In the genomic region with DNA sequence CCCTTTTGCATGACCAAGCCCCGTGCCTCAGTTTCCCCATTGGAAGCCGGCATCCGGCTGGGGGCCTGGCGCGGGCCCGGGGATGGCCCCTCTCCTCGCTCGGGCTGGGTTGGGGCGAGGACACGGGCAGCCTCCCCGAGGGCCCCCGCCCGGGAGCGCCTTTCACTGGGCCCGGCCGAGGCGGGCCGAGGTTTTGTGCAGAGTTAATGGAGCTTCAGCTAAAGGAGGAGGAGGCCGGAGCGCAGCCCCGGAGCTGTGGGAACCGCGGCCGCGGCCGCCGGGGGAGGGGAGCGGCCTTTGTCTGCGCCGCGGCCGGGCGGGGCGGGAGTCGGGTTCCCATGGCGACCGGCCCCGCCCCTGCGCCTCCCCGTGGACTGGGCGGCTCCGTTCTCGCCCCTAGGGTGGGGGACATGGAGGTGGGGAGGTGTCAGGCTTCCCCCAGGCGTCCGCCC, we compare ENCODE assay signal across 1 cellular context.
TF ChIP-seq lines count a peak whose summit lies in the region.

No MANE protein-coding gene starts in this region.

TF ChIP-seq in GM23338, 12 proteins besides CTCF, POLR2A, EP300 and RAD21 (continued from another document):
- TF ChIP-seq, protein P1, sequence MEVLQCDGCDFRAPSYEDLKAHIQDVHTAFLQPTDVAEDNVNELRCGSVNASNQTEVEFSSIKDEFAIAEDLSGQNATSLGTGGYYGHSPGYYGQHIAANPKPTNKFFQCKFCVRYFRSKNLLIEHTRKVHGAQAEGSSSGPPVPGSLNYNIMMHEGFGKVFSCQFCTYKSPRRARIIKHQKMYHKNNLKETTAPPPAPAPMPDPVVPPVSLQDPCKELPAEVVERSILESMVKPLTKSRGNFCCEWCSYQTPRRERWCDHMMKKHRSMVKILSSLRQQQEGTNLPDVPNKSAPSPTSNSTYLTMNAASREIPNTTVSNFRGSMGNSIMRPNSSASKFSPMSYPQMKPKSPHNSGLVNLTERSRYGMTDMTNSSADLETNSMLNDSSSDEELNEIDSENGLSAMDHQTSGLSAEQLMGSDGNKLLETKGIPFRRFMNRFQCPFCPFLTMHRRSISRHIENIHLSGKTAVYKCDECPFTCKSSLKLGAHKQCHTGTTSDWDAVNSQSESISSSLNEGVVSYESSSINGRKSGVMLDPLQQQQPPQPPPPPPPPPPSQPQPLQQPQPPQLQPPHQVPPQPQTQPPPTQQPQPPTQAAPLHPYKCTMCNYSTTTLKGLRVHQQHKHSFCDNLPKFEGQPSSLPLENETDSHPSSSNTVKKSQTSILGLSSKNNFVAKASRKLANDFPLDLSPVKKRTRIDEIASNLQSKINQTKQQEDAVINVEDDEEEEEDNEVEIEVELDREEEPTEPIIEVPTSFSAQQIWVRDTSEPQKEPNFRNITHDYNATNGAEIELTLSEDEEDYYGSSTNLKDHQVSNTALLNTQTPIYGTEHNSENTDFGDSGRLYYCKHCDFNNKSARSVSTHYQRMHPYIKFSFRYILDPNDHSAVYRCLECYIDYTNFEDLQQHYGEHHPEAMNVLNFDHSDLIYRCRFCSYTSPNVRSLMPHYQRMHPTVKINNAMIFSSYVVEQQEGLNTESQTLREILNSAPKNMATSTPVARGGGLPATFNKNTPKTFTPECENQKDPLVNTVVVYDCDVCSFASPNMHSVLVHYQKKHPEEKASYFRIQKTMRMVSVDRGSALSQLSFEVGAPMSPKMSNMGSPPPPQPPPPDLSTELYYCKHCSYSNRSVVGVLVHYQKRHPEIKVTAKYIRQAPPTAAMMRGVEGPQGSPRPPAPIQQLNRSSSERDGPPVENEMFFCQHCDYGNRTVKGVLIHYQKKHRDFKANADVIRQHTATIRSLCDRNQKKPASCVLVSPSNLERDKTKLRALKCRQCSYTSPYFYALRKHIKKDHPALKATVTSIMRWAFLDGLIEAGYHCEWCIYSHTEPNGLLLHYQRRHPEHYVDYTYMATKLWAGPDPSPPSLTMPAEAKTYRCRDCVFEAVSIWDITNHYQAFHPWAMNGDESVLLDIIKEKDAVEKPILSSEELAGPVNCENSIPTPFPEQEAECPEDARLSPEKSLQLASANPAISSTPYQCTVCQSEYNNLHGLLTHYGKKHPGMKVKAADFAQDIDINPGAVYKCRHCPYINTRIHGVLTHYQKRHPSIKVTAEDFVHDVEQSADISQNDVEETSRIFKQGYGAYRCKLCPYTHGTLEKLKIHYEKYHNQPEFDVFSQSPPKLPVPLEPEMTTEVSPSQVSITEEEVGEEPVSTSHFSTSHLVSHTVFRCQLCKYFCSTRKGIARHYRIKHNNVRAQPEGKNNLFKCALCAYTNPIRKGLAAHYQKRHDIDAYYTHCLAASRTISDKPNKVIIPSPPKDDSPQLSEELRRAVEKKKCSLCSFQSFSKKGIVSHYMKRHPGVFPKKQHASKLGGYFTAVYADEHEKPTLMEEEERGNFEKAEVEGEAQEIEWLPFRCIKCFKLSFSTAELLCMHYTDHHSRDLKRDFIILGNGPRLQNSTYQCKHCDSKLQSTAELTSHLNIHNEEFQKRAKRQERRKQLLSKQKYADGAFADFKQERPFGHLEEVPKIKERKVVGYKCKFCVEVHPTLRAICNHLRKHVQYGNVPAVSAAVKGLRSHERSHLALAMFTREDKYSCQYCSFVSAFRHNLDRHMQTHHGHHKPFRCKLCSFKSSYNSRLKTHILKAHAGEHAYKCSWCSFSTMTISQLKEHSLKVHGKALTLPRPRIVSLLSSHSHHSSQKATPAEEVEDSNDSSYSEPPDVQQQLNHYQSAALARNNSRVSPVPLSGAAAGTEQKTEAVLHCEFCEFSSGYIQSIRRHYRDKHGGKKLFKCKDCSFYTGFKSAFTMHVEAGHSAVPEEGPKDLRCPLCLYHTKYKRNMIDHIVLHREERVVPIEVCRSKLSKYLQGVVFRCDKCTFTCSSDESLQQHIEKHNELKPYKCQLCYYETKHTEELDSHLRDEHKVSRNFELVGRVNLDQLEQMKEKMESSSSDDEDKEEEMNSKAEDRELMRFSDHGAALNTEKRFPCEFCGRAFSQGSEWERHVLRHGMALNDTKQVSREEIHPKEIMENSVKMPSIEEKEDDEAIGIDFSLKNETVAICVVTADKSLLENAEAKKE (CRISPR knock-in tag; IDR thresholded peaks at IDR 0.05) = no peak
